In genomic region chr1:21662426-21663250, GRCh38 we compare ENCODE assay signal across 24 cellular contexts. TPM values are rescaled to one million over a fixed set of nuclear protein-coding genes. Genes with fewer than 3 reads are reported as not detected.
DNase-seq lines count a peak whose midpoint lies in the region; ATAC-seq lines count a peak whose summit lies in the region.
"Had no signal": no experiment of that assay in that cellular context is flagged by ENCODE, and none has a peak within 500 bp of the region (broad histone marks: within the 10 kb centered on the region; RNA-seq: fewer than 3 reads in every experiment).

No MANE protein-coding gene starts in this region.

- DNase-seq in NCI-H82 (lab: John Stamatoyannopoulos, UW) (peak; percentile 26), NCI-H82 treated with DMSO at 0.1 percent for 48 hours (lab: John Stamatoyannopoulos, UW; ENCODE audit: unreplicated experiment) (no peak), NCI-H2227 (lab: John Stamatoyannopoulos, UW; ENCODE audit: unreplicated experiment) (peak; percentile 51), caudate nucleus (lab: John Stamatoyannopoulos, UW) (no peak), sciatic nerve (ENCODE audit: low spot score) (peak; percentile 12)
- DNase-seq in activated CD4-positive, alpha-beta T cell treated with anti-CD3 and anti-CD28 coated beads, Interleukin-2, amount 10 ng/mL, durations not matched to agents 7 days and 5 days, result no peak
- DNase-seq: ACHN; CD4-positive, alpha-beta memory T cell; DND-41; KBM-7; MM.1S; NCI-H1048; NCI-H1417 treated with DMSO at 0.1 percent for 48 hours; NCI-H187; NCI-H2107; NCI-H510A; NCI-H748 treated with DMSO at 0.1 percent for 48 hours had no signal

- POLR2A ChIA-PET in activated CD4-positive, alpha-beta T cell treated with anti-CD3 and anti-CD28 coated beads, Interleukin-2, amount 10 ng/mL, durations not matched to agents 7 days and 5 days (lab: Charles Lee), result no interaction called here

- peaks cover 25% of the 10 kb centered on the region for H3K27me3 Mint-ChIP-seq in activated CD4-positive, alpha-beta T cell treated with anti-CD3 and anti-CD28 coated beads, Interleukin-2, amount 10 ng/mL, durations not matched to agents 7 days and 5 days

- CTCF ChIA-PET in activated CD4-positive, alpha-beta T cell treated with anti-CD3 and anti-CD28 coated beads, Interleukin-2, amount 10 ng/mL, durations not matched to agents 7 days and 5 days (lab: Charles Lee), result interaction anchor here (0.7 to 0.8 kb wide), 2 partner anchors 14 to 1042 kb away, joined by 3 read pairs; no protein-coding TSS in a partner anchor

- H3K9me3 Mint-ChIP-seq in activated CD4-positive, alpha-beta T cell treated with anti-CD3 and anti-CD28 coated beads, Interleukin-2, amount 10 ng/mL, durations not matched to agents 7 days and 5 days, result no peaks in the 10 kb centered on the region
- H3K9me3 Mint-ChIP-seq: CD4-positive, alpha-beta memory T cell had no signal

- peaks cover 7% of the 10 kb centered on the region for H3K4me1 Mint-ChIP-seq in activated CD4-positive, alpha-beta T cell treated with anti-CD3 and anti-CD28 coated beads, Interleukin-2, amount 10 ng/mL, durations not matched to agents 7 days and 5 days

- no peak overlapping the region for H3K27ac Mint-ChIP-seq in activated CD4-positive, alpha-beta T cell treated with anti-CD3 and anti-CD28 coated beads, Interleukin-2, amount 10 ng/mL, durations not matched to agents 7 days and 5 days
- H3K27ac Mint-ChIP-seq: CD4-positive, alpha-beta memory T cell had no signal

- H3K4me3 Mint-ChIP-seq in activated CD4-positive, alpha-beta T cell treated with anti-CD3 and anti-CD28 coated beads, Interleukin-2, amount 10 ng/mL, durations not matched to agents 7 days and 5 days, result no peak overlapping the region
- H3K4me3 Mint-ChIP-seq: CD4-positive, alpha-beta memory T cell had no signal

- intact Hi-C loops in sciatic nerve (cut with DNase I), result no loop called here

- ATAC-seq in sciatic nerve (no peak), GM19328 (IDR thresholded peaks at IDR 0.05; ENCODE audit: unreplicated experiment) (no peak), HG03025 (IDR thresholded peaks at IDR 0.05; ENCODE audit: low FRiP score, unreplicated experiment) (no peak)
- ATAC-seq: GM12878, HCT116, Panc1 had no signal

- H3K27ac ChIP-seq in caudate nucleus (ENCODE audit: low read depth, low read length), result peak overlapping the region; percentile 40
- H3K27ac ChIP-seq: 22Rv1, BLaER1 had no signal

- no peaks in the 10 kb centered on the region for H3K36me3 Mint-ChIP-seq in activated CD4-positive, alpha-beta T cell treated with anti-CD3 and anti-CD28 coated beads, Interleukin-2, amount 10 ng/mL, durations not matched to agents 7 days and 5 days (ENCODE audit: low read depth)
- H3K36me3 Mint-ChIP-seq: CD4-positive, alpha-beta memory T cell had no signal

RNA-seq across cellular contexts. Expression of gene RAP1GAP, which starts 6.5 kb away (rescaled TPM):
- 14.7 TPM for total RNA-seq in sciatic nerve
- under 1 TPM; 0.17 to 0.32 TPM for total RNA-seq in activated CD4-positive, alpha-beta T cell treated with anti-CD3 and anti-CD28 coated beads, Interleukin-2, amount 10 ng/mL, durations not matched to agents 7 days and 5 days

Comparison
In these comparisons a context has a peak if more than half of its experiments do, and no peak if none do; other contexts are left out.
1. DNase-seq: peak in NCI-H82 (single experiment), NCI-H2227 (single experiment) and sciatic nerve (single experiment); none in NCI-H82 treated with DMSO at 0.1 percent for 48 hours (single experiment), caudate nucleus (0 of 61) and activated CD4-positive, alpha-beta T cell treated with anti-CD3 and anti-CD28 coated beads, Interleukin-2, amount 10 ng/mL, durations not matched to agents 7 days and 5 days (single experiment).
2. RNA of gene RAP1GAP, which starts 6.5 kb away (total RNA-seq): 14.7 TPM in sciatic nerve (single experiment); 0.17 to 0.32 TPM in activated CD4-positive, alpha-beta T cell treated with anti-CD3 and anti-CD28 coated beads, Interleukin-2, amount 10 ng/mL, durations not matched to agents 7 days and 5 days; every median in the first group is over 10 times any median in the second.